Comparison of ENCODE assay signal across 18 cellular contexts in genomic region chr12:95701275-95701674, GRCh38.
DNase-seq lines count a peak whose midpoint lies in the region; ATAC-seq and TF ChIP-seq lines count a peak whose summit lies in the region.
"Had no signal": no experiment of that assay in that cellular context is flagged by ENCODE, and none has a peak within 500 bp of the region (broad histone marks: within the 10 kb centered on the region; RNA-seq: fewer than 3 reads in every experiment).

No MANE protein-coding gene starts in this region.

- ATAC-seq in Right ventricle myocardium inferior (peak; percentile 38), GM21737 (IDR thresholded peaks at IDR 0.05; ENCODE audit: unreplicated experiment) (no peak)
- ATAC-seq: left colon had no signal

- H3K36me3 ChIP-seq in right atrium auricular region (no peaks in the 10 kb centered on the region), A673 (ENCODE audit: insufficient read depth, low read length, poor library complexity, severe bottlenecking) (no peaks in the 10 kb centered on the region)
- H3K36me3 ChIP-seq: prostate gland, upper lobe of left lung had no signal

- H3K27me3 ChIP-seq in right atrium auricular region (no peaks in the 10 kb centered on the region), A673 (replicated peaks; ENCODE audit: insufficient read depth, low read depth, low read length, poor library complexity) (no peaks in the 10 kb centered on the region)
- H3K27me3 ChIP-seq: upper lobe of left lung had no signal

- H3K27ac Mint-ChIP-seq in MCF 10A (ENCODE audit: low read depth, unreplicated experiment), result peak overlapping the region; percentile 92
- H3K27ac Mint-ChIP-seq: activated B cell treated with CpG ODN at 0.5 μM for 24 hours; activated naive CD4-positive, alpha-beta T cell treated with anti-CD3 and anti-CD28 coated beads, Interleukin-2, amount 10 ng/mL, durations not matched to agents 7 days and 5 days; IgD-negative memory B cell had no signal

- H3K9me3 ChIP-seq in right atrium auricular region (no peaks in the 10 kb centered on the region), A673 (ENCODE audit: low read depth, low read length, poor library complexity, severe bottlenecking) (no peaks in the 10 kb centered on the region)
- H3K9me3 ChIP-seq: prostate gland, upper lobe of left lung had no signal

- H3K4me3 ChIP-seq in right atrium auricular region (no peak overlapping the region), A673 (ENCODE audit: low read depth, low read length, poor library complexity, severe bottlenecking) (no peak overlapping the region)
- H3K4me3 ChIP-seq: prostate gland, upper lobe of left lung had no signal

- intact Hi-C loops in Right ventricle myocardium inferior (cut with DNase I), result no loop called here
- intact Hi-C loops in cardiac septum (cut with DNase I), result no loop called here
- intact Hi-C loops in MCF 10A (cut with micrococcal nuclease), result loop anchor here (2.0 to 10.0 kb wide), 3 partner anchors 88 to 116 kb away; no protein-coding TSS in a partner anchor
- intact Hi-C loops in A673 (cut with micrococcal nuclease; ENCODE audit: unreplicated experiment), result no loop called here

- peaks cover 14% of the 10 kb centered on the region for H3K4me1 Mint-ChIP-seq in MCF 10A (ENCODE audit: insufficient read depth, unreplicated experiment)
- H3K4me1 Mint-ChIP-seq: activated naive CD4-positive, alpha-beta T cell treated with anti-CD3 and anti-CD28 coated beads, Interleukin-2, amount 10 ng/mL, durations not matched to agents 7 days and 5 days had no signal

- no peaks in the 10 kb centered on the region for H3K9me3 Mint-ChIP-seq in MCF 10A (ENCODE audit: unreplicated experiment)
- H3K9me3 Mint-ChIP-seq: activated B cell treated with CpG ODN at 0.5 μM for 24 hours; activated naive CD4-positive, alpha-beta T cell treated with anti-CD3 and anti-CD28 coated beads, Interleukin-2, amount 10 ng/mL, durations not matched to agents 7 days and 5 days; IgD-negative memory B cell had no signal

- H3K36me3 Mint-ChIP-seq in MCF 10A (ENCODE audit: insufficient read depth, unreplicated experiment), result no peaks in the 10 kb centered on the region
- H3K36me3 Mint-ChIP-seq: activated naive CD4-positive, alpha-beta T cell treated with anti-CD3 and anti-CD28 coated beads, Interleukin-2, amount 10 ng/mL, durations not matched to agents 7 days and 5 days had no signal

- no peak overlapping the region for H3K4me3 Mint-ChIP-seq in MCF 10A (ENCODE audit: unreplicated experiment)
- H3K4me3 Mint-ChIP-seq: activated B cell treated with CpG ODN at 0.5 μM for 24 hours; activated naive CD4-positive, alpha-beta T cell treated with anti-CD3 and anti-CD28 coated beads, Interleukin-2, amount 10 ng/mL, durations not matched to agents 7 days and 5 days; IgD-negative memory B cell had no signal

- H3K27ac ChIP-seq in right atrium auricular region (peak overlapping the region; percentile 50), A673 (ENCODE audit: low read depth, low read length, poor library complexity, severe bottlenecking) (no peak overlapping the region)
- H3K27ac ChIP-seq: prostate gland, upper lobe of left lung had no signal

- TF ChIP-seq CTCF in MCF 10A (IDR thresholded peaks at IDR 0.05; ENCODE audit: unreplicated experiment) (no peak), right atrium auricular region (IDR thresholded peaks at IDR 0.05) (no peak), A673 (conservative IDR thresholded peaks at IDR 0.05; ENCODE audit: low read depth, low read length) (no peak)

- H3K27me3 Mint-ChIP-seq in MCF 10A (ENCODE audit: insufficient read depth, unreplicated experiment), result no peaks in the 10 kb centered on the region

- POLR2A ChIA-PET in MCF 10A (lab: Yijun Ruan, JAX) (interaction anchor here (0.6 kb wide), 1 partner anchor 14 kb away, joined by 3 read pairs; no protein-coding TSS in a partner anchor), A673 (lab: Charles Lee; ENCODE audit: low non-redundant PET) (no interaction called here)

- DNase-seq in Right ventricle myocardium inferior (ENCODE audit: missing footprints) (no peak), cardiac septum (ENCODE audit: low spot score) (no peak), MCF 10A (ENCODE audit: unreplicated experiment) (peak; percentile 24), right atrium auricular region (ENCODE audit: low spot score) (no peak), retina (no peak), A673 (ENCODE audit: low spot score) (no peak)
- no peak for DNase-seq in stimulated activated naive CD4-positive, alpha-beta T cell (lab: John Stamatoyannopoulos, UW)
- DNase-seq: activated B cell treated with CpG ODN at 0.5 μM for 24 hours; activated naive CD4-positive, alpha-beta T cell treated with anti-CD3 and anti-CD28 coated beads, Interleukin-2, amount 10 ng/mL, durations not matched to agents 7 days and 5 days; caudate nucleus; left colon; NCI-H146; stimulated activated CD4-positive, alpha-beta T cell treated with anti-CD3 and anti-CD28 coated beads, Interleukin-4, amount 100 ng/mL, for 1 hour; T-helper 1 cell; upper lobe of left lung had no signal

- CTCF ChIA-PET in MCF 10A (lab: Yijun Ruan, JAX) (interaction anchor here (0.8 to 1.2 kb wide), 2 partner anchors 20 to 241 kb away, joined by 3 to 5 read pairs; partner anchors contain the start of gene CCDC38), A673 (lab: Charles Lee) (no interaction called here)

- H3K4me1 ChIP-seq in right atrium auricular region (peaks cover 0 to 32% of the 10 kb centered on the region in 2 donors), A673 (ENCODE audit: insufficient read depth, low read length, poor library complexity, severe bottlenecking) (no peaks in the 10 kb centered on the region)
- H3K4me1 ChIP-seq: prostate gland had no signal

- no TSS peak for BruUV-seq in MCF 10A (replicated peaks; lab: Mats Ljungman, UMichigan)
- BruUV-seq in A673 (replicated peaks; lab: Mats Ljungman, UMichigan), result no TSS peak
